Comparison of ENCODE assay signal across 30 cellular contexts in the genomic region with DNA sequence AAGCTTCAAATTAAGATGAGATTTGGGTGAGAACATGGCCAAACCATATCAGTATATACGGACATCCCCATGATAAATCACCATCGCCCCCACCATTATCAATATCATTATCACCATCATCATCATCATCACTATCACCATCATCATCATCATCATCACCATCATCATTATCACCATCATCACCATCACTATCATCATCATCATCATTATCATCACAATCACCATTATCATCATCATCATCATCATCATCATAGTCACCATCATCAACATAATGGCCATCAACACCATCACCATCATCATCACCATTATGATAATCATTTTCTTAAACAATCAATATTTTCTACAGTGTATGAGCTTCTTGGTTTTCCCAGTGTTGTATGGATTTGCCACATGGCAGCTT.
"Had no signal": no experiment of that assay in that cellular context is flagged by ENCODE, and none has a peak within 500 bp of the region (broad histone marks: within the 10 kb centered on the region; RNA-seq: fewer than 3 reads in every experiment).

No MANE protein-coding gene starts in this region.

- H3K27me3 ChIP-seq: body of pancreas, esophagus squamous epithelium, gastroesophageal sphincter, heart right ventricle had no signal

- H3K36me3 Mint-ChIP-seq: activated naive CD8-positive, alpha-beta T cell had no signal

- H3K4me3 ChIP-seq: body of pancreas, esophagus squamous epithelium, gastroesophageal sphincter, heart right ventricle had no signal

- H3K4me1 ChIP-seq: body of pancreas, esophagus squamous epithelium, gastroesophageal sphincter, heart right ventricle had no signal

- H3K9me3 Mint-ChIP-seq: T-helper 2 cell treated with Interferon-gamma antibody and Interleukin-4, amounts not matched to agents 5 μg/mL and 100 μg/mL, for 36 hours had no signal

- ATAC-seq: activated CD4-positive, CD25-positive, alpha-beta regulatory T cell treated with anti-CD3 and anti-CD28 coated beads, Interleukin-2, amount 50 U/mL, for 24 hours; activated CD8-positive, alpha-beta T cell treated with anti-CD3 and anti-CD28 coated beads for 36 hours; activated T-cell treated with anti-CD3 and anti-CD28 coated beads, Interleukin-2, amount 50 U/mL, for 4 hours; activated T-helper 17 cell treated with anti-CD3 and anti-CD28 coated beads, Interleukin-2, amount 50 U/mL, for 72 hours; body of pancreas; gastroesophageal sphincter; heart right ventricle; T-helper 17 cell had no signal

- H3K27me3 Mint-ChIP-seq: activated B cell treated with CpG ODN at 0.5 μM for 24 hours; activated CD8-positive, alpha-beta T cell treated with anti-CD3 and anti-CD28 coated beads for 36 hours; activated naive CD8-positive, alpha-beta T cell; activated T-helper 17 cell treated with anti-CD3 and anti-CD28 coated beads, Interleukin-2, amount 50 U/mL, for 72 hours; T-helper 17 cell had no signal

- H3K36me3 ChIP-seq: esophagus squamous epithelium, gastroesophageal sphincter, heart right ventricle, WERI-Rb-1 had no signal

- FAIRE-seq: endometrium, endothelial cell of umbilical vein had no signal

- H3K27ac ChIP-seq: body of pancreas, epithelial cell of prostate, esophagus squamous epithelium, gastroesophageal sphincter, heart right ventricle, WERI-Rb-1 had no signal

- H3K4me1 Mint-ChIP-seq: activated B cell treated with CpG ODN at 0.5 μM for 24 hours; activated T-helper 17 cell treated with anti-CD3 and anti-CD28 coated beads, Interleukin-2, amount 50 U/mL, for 72 hours; T-helper 17 cell had no signal

- DNase-seq: activated B cell treated with CpG ODN at 0.5 μM for 24 hours; activated CD4-positive, alpha-beta T cell treated with anti-CD3 and anti-CD28 coated beads for 48 hours; activated CD4-positive, alpha-beta T cell treated with anti-CD3 and anti-CD28 coated beads, Interleukin-2, amount 50 U/mL, for 1 hour; activated CD4-positive, alpha-beta T cell treated with anti-CD3 and anti-CD28 coated beads, Interleukin-2, amount 50 U/mL, for 48 hours; activated CD8-positive, alpha-beta memory T cell treated with anti-CD3 and anti-CD28 coated beads for 24 hours; activated CD8-positive, alpha-beta T cell treated with anti-CD3 and anti-CD28 coated beads for 36 hours; activated effector memory CD4-positive, alpha-beta T cell treated with Interleukin-2 at 50 U/mL for 16 hours; activated gamma-delta T cell treated with Interleukin-2 at 50 U/mL for 16 hours; activated naive CD4-positive, alpha-beta T cell treated with anti-CD3 and anti-CD28 coated beads, Interleukin-2, amount 50 U/mL, for 16 hours; activated naive CD4-positive, alpha-beta T cell treated with Interleukin-2 at 50 U/mL for 16 hours; activated T-cell treated with anti-CD3 and anti-CD28 coated beads, Interleukin-2, amount 50 U/mL, for 4 hours; amniotic stem cell; anterior cingulate cortex; body of pancreas; caudate nucleus; effector CD8-positive, alpha-beta T cell; esophagus squamous epithelium; foreskin melanocyte; heart right ventricle; T-helper 17 cell; T1000; WERI-Rb-1 had no signal

- H3K27ac Mint-ChIP-seq: activated B cell treated with CpG ODN at 0.5 μM for 24 hours; activated CD8-positive, alpha-beta T cell treated with anti-CD3 and anti-CD28 coated beads for 36 hours; activated naive CD8-positive, alpha-beta T cell; activated T-helper 17 cell treated with anti-CD3 and anti-CD28 coated beads, Interleukin-2, amount 50 U/mL, for 72 hours; T-helper 17 cell; T-helper 2 cell treated with Interferon-gamma antibody and Interleukin-4, amounts not matched to agents 5 μg/mL and 100 μg/mL, for 36 hours had no signal

- H3K4me3 Mint-ChIP-seq: activated B cell treated with CpG ODN at 0.5 μM for 24 hours; activated CD8-positive, alpha-beta T cell treated with anti-CD3 and anti-CD28 coated beads for 36 hours; activated naive CD8-positive, alpha-beta T cell; activated T-cell treated with anti-CD3 and anti-CD28 coated beads, Interleukin-2, amount 50 U/mL, for 4 hours; activated T-helper 17 cell treated with anti-CD3 and anti-CD28 coated beads, Interleukin-2, amount 50 U/mL, for 72 hours; T-helper 17 cell; T-helper 2 cell treated with Interferon-gamma antibody and Interleukin-4, amounts not matched to agents 5 μg/mL and 100 μg/mL, for 36 hours had no signal

- H3K9me3 ChIP-seq: body of pancreas, esophagus squamous epithelium, gastroesophageal sphincter, heart right ventricle had no signal
